8 cellular contexts compared by ENCODE assay signal in genomic region chr17:19216148-19216926, GRCh38. TPM values are rescaled to one million over a fixed set of nuclear protein-coding genes. Genes with fewer than 3 reads are reported as not detected.
DNase-seq lines count a peak whose midpoint lies in the region; ATAC-seq and TF ChIP-seq lines count a peak whose summit lies in the region.
"Not testable (repeated sequence)": the region's sequence is repeated elsewhere in the genome, so short reads cannot be mapped to it uniquely, and the experiment has no call there.

No MANE protein-coding gene starts in this region.

- not testable (repeated sequence) for TF ChIP-seq CTCF in DND-41 (IDR thresholded peaks at IDR 0.05; ENCODE audit: borderline replicate concordance, extremely low read depth, low read length, poor library complexity, severe bottlenecking); activated B cell treated with CpG ODN at 0.5 μM for 24 hours (IDR thresholded peaks at IDR 0.05)

- H3K4me2 ChIP-seq in DND-41 (ENCODE audit: insufficient read depth, low read length) = not testable (repeated sequence)

- POLR2A ChIA-PET in activated B cell treated with CpG ODN at 0.5 μM for 24 hours (lab: Charles Lee) = not testable (repeated sequence)

- not testable (repeated sequence) for H3K4me1 ChIP-seq in DND-41 (ENCODE audit: insufficient read depth, low read length)

- CTCF ChIA-PET in activated B cell treated with CpG ODN at 0.5 μM for 24 hours (lab: Charles Lee) = not testable (repeated sequence)

- H3K36me3 Mint-ChIP-seq in activated B cell treated with CpG ODN at 0.5 μM for 24 hours (ENCODE audit: low read depth); activated T-helper 17 cell treated with anti-CD3 and anti-CD28 coated beads, Interleukin-2, amount 50 U/mL, for 72 hours (ENCODE audit: low read depth); naive B cell; stimulated activated naive B cell treated with anti-CD40 and anti-IgM and Interleukin-4, amounts not matched to agents 10 μg/mL and 1 μg/mL and 100 μg/mL, for 72 hours: not testable (repeated sequence)

- H3K79me2 ChIP-seq in DND-41 (ENCODE audit: insufficient read depth, low read length) = not testable (repeated sequence)

- H3K9me3 Mint-ChIP-seq in activated B cell treated with CpG ODN at 0.5 μM for 24 hours; activated T-helper 17 cell treated with anti-CD3 and anti-CD28 coated beads, Interleukin-2, amount 50 U/mL, for 72 hours; naive B cell; stimulated activated naive B cell treated with anti-CD40 and anti-IgM and Interleukin-4, amounts not matched to agents 10 μg/mL and 1 μg/mL and 100 μg/mL, for 72 hours: not testable (repeated sequence)

- H3K4me3 ChIP-seq in DND-41 (ENCODE audit: low read depth in 1 of 2, low read length in 2 of 2) = not testable (repeated sequence)

- not testable (repeated sequence) for H3K27ac Mint-ChIP-seq in activated B cell treated with CpG ODN at 0.5 μM for 24 hours; activated T-helper 17 cell treated with anti-CD3 and anti-CD28 coated beads, Interleukin-2, amount 50 U/mL, for 72 hours; naive B cell; stimulated activated naive B cell treated with anti-CD40 and anti-IgM and Interleukin-4, amounts not matched to agents 10 μg/mL and 1 μg/mL and 100 μg/mL, for 72 hours

- H3K9me3 ChIP-seq in DND-41 (ENCODE audit: insufficient read depth, low read length, severe bottlenecking) = not testable (repeated sequence)

- not testable (repeated sequence) for H3K4me1 Mint-ChIP-seq in activated B cell treated with CpG ODN at 0.5 μM for 24 hours; activated T-helper 17 cell treated with anti-CD3 and anti-CD28 coated beads, Interleukin-2, amount 50 U/mL, for 72 hours; naive B cell; stimulated activated naive B cell treated with anti-CD40 and anti-IgM and Interleukin-4, amounts not matched to agents 10 μg/mL and 1 μg/mL and 100 μg/mL, for 72 hours

- H3K27me3 ChIP-seq in DND-41 (ENCODE audit: insufficient read depth, low read length, poor library complexity) = not testable (repeated sequence)

- intact Hi-C loops in activated B cell treated with CpG ODN at 0.5 μM for 24 hours (cut with micrococcal nuclease) = not testable (repeated sequence)

- not testable (repeated sequence) for H3K36me3 ChIP-seq in DND-41 (ENCODE audit: insufficient read depth, low read length)

- not testable (repeated sequence) for H3K27me3 Mint-ChIP-seq in activated B cell treated with CpG ODN at 0.5 μM for 24 hours; activated T-helper 17 cell treated with anti-CD3 and anti-CD28 coated beads, Interleukin-2, amount 50 U/mL, for 72 hours; naive B cell; stimulated activated naive B cell treated with anti-CD40 and anti-IgM and Interleukin-4, amounts not matched to agents 10 μg/mL and 1 μg/mL and 100 μg/mL, for 72 hours

- DNase-seq in DND-41; activated B cell treated with CpG ODN at 0.5 μM for 24 hours; naive B cell; stimulated activated naive B cell treated with anti-CD40 and anti-IgM and Interleukin-4, amounts not matched to agents 10 μg/mL and 1 μg/mL and 100 μg/mL, for 72 hours: not testable (repeated sequence)

- H3K27ac ChIP-seq in DND-41 (ENCODE audit: low read length) = not testable (repeated sequence)

- not testable (repeated sequence) for H2AFZ ChIP-seq in DND-41 (ENCODE audit: low read depth, low read length)

- not testable (repeated sequence) for H3K4me3 Mint-ChIP-seq in activated B cell treated with CpG ODN at 0.5 μM for 24 hours; activated T-helper 17 cell treated with anti-CD3 and anti-CD28 coated beads, Interleukin-2, amount 50 U/mL, for 72 hours; naive B cell; stimulated activated naive B cell treated with anti-CD40 and anti-IgM and Interleukin-4, amounts not matched to agents 10 μg/mL and 1 μg/mL and 100 μg/mL, for 72 hours

- not testable (repeated sequence) for H4K20me1 ChIP-seq in DND-41 (ENCODE audit: insufficient read depth, low read length)

- ATAC-seq in DND-41 (ENCODE audit: insufficient read depth, low read depth) (peak; percentile 92), GM18907 (IDR thresholded peaks at IDR 0.05; ENCODE audit: unreplicated experiment) (peak; percentile 57), GM21825 (IDR thresholded peaks at IDR 0.05; ENCODE audit: unreplicated experiment) (peak; percentile 50), HG03432 (IDR thresholded peaks at IDR 0.05; ENCODE audit: unreplicated experiment) (peak; percentile 45), activated B cell treated with CpG ODN at 0.5 μM for 24 hours (ENCODE audit: low read depth) (peak; percentile 55), naive B cell (ENCODE audit: low read depth in 2 of 2) (peak; percentile 63 to 68)
- ATAC-seq in activated T-helper 17 cell treated with anti-CD3 and anti-CD28 coated beads, Interleukin-2, amount 50 U/mL, for 72 hours (replicated peaks) = peak; percentile 62
- peak; percentile 78 to 79 for ATAC-seq in stimulated activated naive B cell treated with anti-CD40 and anti-IgM and Interleukin-4, amounts not matched to agents 10 μg/mL and 1 μg/mL and 100 μg/mL, for 72 hours (replicated peaks)

- not testable (repeated sequence) for H3K9ac ChIP-seq in DND-41 (ENCODE audit: low read depth, low read length)

RNA-seq across cellular contexts. Expression of gene EPN2, which starts 20.8 kb away (rescaled TPM):
- total RNA-seq in activated B cell treated with CpG ODN at 0.5 μM for 24 hours = 11.6 and 16.6 TPM in 2 replicates
- total RNA-seq in activated T-helper 17 cell treated with anti-CD3 and anti-CD28 coated beads, Interleukin-2, amount 50 U/mL, for 72 hours = 10 to 100 TPM in 1 of 2 donors, 1 to 10 TPM in 1; 8.4 to 13.4 TPM
- 10 to 100 TPM in 5 of 6 donors, 1 to 10 TPM in 1; 9.8 to 35.0 (median 28.9) TPM for polyA plus RNA-seq in naive B cell (ENCODE audit: low read depth in 6 of 6)
